1 cellular context compared by ENCODE assay signal in the genomic region with DNA sequence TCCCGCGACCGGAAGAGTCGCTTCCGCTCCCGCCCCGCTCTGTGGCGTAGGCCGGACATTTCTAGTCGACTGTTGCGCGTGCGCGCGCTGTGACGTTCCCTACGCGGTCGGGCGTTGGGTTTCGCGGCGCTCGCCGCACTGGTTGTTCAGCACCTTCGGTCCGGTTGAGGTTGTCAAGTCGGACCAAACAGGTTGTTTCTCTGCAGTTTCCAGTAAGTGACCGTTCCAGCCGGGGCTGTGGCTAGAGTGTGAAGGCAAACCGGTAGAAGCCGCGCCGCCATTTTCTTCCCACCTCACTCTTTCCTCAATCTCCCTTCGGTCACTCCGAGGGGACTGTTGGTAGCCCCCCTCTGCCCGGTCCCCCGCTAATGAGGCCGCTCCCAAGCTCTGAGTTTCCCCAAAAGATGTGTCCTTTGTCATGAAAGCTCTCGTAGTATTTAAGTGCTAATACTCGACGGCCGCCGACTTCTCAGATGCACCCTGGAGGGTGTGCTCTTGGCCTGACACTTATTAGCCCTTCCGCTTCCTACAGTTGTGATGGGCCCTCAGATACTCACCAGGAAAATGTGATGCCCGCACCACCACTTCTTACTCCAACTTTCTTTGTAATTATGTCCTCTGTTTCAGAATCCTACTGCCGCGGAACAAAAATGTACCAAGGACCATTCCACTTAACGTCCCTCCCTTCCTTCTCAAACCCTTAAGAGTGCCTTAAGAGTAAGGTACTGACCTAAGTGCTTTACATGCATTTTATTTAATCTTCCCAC.
TF ChIP-seq lines count a peak whose summit lies in the region.

No MANE protein-coding gene starts in this region.

TF ChIP-seq in K562, 482 proteins besides CTCF, POLR2A, EP300 and RAD21 (continued from another document and continues in another):
- TF ChIP-seq, protein P1, sequence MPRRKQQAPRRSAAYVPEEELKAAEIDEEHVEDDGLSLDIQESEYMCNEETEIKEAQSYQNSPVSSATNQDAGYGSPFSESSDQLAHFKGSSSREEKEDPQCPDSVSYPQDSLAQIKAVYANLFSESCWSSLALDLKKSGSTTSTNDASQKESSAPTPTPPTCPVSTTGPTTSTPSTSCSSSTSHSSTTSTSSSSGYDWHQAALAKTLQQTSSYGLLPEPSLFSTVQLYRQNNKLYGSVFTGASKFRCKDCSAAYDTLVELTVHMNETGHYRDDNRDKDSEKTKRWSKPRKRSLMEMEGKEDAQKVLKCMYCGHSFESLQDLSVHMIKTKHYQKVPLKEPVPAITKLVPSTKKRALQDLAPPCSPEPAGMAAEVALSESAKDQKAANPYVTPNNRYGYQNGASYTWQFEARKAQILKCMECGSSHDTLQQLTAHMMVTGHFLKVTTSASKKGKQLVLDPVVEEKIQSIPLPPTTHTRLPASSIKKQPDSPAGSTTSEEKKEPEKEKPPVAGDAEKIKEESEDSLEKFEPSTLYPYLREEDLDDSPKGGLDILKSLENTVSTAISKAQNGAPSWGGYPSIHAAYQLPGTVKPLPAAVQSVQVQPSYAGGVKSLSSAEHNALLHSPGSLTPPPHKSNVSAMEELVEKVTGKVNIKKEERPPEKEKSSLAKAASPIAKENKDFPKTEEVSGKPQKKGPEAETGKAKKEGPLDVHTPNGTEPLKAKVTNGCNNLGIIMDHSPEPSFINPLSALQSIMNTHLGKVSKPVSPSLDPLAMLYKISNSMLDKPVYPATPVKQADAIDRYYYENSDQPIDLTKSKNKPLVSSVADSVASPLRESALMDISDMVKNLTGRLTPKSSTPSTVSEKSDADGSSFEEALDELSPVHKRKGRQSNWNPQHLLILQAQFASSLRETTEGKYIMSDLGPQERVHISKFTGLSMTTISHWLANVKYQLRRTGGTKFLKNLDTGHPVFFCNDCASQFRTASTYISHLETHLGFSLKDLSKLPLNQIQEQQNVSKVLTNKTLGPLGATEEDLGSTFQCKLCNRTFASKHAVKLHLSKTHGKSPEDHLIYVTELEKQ (CRISPR knock-in tag; IDR thresholded peaks at IDR 0.05): no peak
- TF ChIP-seq, protein P2, sequence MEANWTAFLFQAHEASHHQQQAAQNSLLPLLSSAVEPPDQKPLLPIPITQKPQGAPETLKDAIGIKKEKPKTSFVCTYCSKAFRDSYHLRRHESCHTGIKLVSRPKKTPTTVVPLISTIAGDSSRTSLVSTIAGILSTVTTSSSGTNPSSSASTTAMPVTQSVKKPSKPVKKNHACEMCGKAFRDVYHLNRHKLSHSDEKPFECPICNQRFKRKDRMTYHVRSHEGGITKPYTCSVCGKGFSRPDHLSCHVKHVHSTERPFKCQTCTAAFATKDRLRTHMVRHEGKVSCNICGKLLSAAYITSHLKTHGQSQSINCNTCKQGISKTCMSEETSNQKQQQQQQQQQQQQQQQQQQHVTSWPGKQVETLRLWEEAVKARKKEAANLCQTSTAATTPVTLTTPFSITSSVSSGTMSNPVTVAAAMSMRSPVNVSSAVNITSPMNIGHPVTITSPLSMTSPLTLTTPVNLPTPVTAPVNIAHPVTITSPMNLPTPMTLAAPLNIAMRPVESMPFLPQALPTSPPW (CRISPR knock-in tag; IDR thresholded peaks at IDR 0.05): peak; percentile 73; the same call in 1 of the 2 replicates
- TF ChIP-seq, protein P3, sequence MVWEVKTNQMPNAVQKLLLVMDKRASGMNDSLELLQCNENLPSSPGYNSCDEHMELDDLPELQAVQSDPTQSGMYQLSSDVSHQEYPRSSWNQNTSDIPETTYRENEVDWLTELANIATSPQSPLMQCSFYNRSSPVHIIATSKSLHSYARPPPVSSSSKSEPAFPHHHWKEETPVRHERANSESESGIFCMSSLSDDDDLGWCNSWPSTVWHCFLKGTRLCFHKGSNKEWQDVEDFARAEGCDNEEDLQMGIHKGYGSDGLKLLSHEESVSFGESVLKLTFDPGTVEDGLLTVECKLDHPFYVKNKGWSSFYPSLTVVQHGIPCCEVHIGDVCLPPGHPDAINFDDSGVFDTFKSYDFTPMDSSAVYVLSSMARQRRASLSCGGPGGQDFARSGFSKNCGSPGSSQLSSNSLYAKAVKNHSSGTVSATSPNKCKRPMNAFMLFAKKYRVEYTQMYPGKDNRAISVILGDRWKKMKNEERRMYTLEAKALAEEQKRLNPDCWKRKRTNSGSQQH (CRISPR knock-in tag; IDR thresholded peaks at IDR 0.05): no peak
- TF ChIP-seq ZNF316 (IDR thresholded peaks at IDR 0.05): no peak
- TF ChIP-seq ZNF143 (CRISPR knock-in tag; IDR thresholded peaks at IDR 0.05): peak; percentile 59; the same call in 1 of the 2 replicates
- TF ChIP-seq, protein P4, sequence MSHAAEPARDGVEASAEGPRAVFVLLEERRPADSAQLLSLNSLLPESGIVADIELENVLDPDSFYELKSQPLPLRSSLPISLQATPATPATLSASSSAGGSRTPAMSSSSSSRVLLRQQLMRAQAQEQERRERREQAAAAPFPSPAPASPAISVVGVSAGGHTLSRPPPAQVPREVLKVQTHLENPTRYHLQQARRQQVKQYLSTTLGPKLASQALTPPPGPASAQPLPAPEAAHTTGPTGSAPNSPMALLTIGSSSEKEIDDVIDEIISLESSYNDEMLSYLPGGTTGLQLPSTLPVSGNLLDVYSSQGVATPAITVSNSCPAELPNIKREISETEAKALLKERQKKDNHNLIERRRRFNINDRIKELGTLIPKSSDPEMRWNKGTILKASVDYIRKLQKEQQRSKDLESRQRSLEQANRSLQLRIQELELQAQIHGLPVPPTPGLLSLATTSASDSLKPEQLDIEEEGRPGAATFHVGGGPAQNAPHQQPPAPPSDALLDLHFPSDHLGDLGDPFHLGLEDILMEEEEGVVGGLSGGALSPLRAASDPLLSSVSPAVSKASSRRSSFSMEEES (CRISPR knock-in tag; IDR thresholded peaks at IDR 0.05): 0 out of 2 replicates have a peak, but pooled peaks have one; percentile 1
- no peak for TF ChIP-seq STAT5B (CRISPR knock-in tag; IDR thresholded peaks at IDR 0.05)
- TF ChIP-seq, protein P5, sequence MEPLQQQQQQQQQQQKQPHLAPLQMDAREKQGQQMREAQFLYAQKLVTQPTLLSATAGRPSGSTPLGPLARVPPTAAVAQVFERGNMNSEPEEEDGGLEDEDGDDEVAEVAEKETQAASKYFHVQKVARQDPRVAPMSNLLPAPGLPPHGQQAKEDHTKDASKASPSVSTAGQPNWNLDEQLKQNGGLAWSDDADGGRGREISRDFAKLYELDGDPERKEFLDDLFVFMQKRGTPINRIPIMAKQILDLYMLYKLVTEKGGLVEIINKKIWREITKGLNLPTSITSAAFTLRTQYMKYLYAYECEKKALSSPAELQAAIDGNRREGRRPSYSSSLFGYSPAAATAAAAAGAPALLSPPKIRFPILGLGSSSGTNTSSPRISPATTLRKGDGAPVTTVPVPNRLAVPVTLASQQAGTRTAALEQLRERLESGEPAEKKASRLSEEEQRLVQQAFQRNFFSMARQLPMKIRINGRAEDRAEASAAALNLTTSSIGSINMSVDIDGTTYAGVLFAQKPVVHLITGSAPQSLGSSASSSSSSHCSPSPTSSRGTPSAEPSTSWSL (CRISPR knock-in tag; IDR thresholded peaks at IDR 0.05; ENCODE audit: borderline replicate concordance): no peak
- peak; percentile 77 for TF ChIP-seq MBD2 (IDR thresholded peaks at IDR 0.05; ENCODE audit: borderline replicate concordance, low read depth)
- peak; percentile 96 to 97 for TF ChIP-seq NRF1 (conservative IDR thresholded peaks at IDR 0.05 in 1 of 2, IDR thresholded peaks at IDR 0.05 in 1 of 2)
- peak; percentile 20; the same call in 1 of the 2 replicates for TF ChIP-seq ARID2 (IDR thresholded peaks at IDR 0.05)
- TF ChIP-seq, protein P6, sequence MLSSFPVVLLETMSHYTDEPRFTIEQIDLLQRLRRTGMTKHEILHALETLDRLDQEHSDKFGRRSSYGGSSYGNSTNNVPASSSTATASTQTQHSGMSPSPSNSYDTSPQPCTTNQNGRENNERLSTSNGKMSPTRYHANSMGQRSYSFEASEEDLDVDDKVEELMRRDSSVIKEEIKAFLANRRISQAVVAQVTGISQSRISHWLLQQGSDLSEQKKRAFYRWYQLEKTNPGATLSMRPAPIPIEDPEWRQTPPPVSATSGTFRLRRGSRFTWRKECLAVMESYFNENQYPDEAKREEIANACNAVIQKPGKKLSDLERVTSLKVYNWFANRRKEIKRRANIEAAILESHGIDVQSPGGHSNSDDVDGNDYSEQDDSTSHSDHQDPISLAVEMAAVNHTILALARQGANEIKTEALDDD (IDR thresholded peaks at IDR 0.05): no peak
- no peak for TF ChIP-seq RCOR1 (IDR thresholded peaks at IDR 0.05; ENCODE audit: borderline replicate concordance in 1 of 2, low read depth in 2 of 2, low read length in 2 of 2)
- TF ChIP-seq ZFP30 (CRISPR knock-in tag; IDR thresholded peaks at IDR 0.05; ENCODE audit: borderline replicate concordance): no peak
- no peak for TF ChIP-seq ZNF124 (CRISPR knock-in tag; IDR thresholded peaks at IDR 0.05)
- TF ChIP-seq POLR2H (tag; IDR thresholded peaks at IDR 0.05; ENCODE audit: low read depth): peak; percentile 95
- no peak for TF ChIP-seq RAD51 (IDR thresholded peaks at IDR 0.05; ENCODE audit: borderline replicate concordance, low read depth)
- TF ChIP-seq FOXK1 (CRISPR knock-in tag; IDR thresholded peaks at IDR 0.05; ENCODE audit: borderline replicate concordance): peak; percentile 87
- TF ChIP-seq ZBED1 (IDR thresholded peaks at IDR 0.05): peak; percentile 31; the same call in 1 of the 2 replicates
- no peak for TF ChIP-seq U2AF1 (optimal IDR thresholded peaks at IDR 0.05; ENCODE audit: low read depth, low read length)
- TF ChIP-seq PTTG1 (tag; IDR thresholded peaks at IDR 0.05; ENCODE audit: low read depth): no peak
- no peak for TF ChIP-seq SREBF1 (IDR thresholded peaks at IDR 0.05; ENCODE audit: borderline replicate concordance, low read depth, low read length)
- peak; percentile 64 for TF ChIP-seq CCNT2 (IDR thresholded peaks at IDR 0.05; ENCODE audit: borderline replicate concordance, extremely low read depth, insufficient read length, low read depth, low read length)
- peak; percentile 46; the same call in 1 of the 2 replicates for TF ChIP-seq RB1 (IDR thresholded peaks at IDR 0.05; ENCODE audit: low read depth)
- TF ChIP-seq RFX7 (CRISPR knock-in tag; IDR thresholded peaks at IDR 0.05): no peak
- no peak for TF ChIP-seq TCF7L2 (IDR thresholded peaks at IDR 0.05; ENCODE audit: low read depth, low read length)
- TF ChIP-seq ZNF408 (CRISPR knock-in tag; IDR thresholded peaks at IDR 0.05; ENCODE audit: low read depth): no peak
- TF ChIP-seq, protein P7, sequence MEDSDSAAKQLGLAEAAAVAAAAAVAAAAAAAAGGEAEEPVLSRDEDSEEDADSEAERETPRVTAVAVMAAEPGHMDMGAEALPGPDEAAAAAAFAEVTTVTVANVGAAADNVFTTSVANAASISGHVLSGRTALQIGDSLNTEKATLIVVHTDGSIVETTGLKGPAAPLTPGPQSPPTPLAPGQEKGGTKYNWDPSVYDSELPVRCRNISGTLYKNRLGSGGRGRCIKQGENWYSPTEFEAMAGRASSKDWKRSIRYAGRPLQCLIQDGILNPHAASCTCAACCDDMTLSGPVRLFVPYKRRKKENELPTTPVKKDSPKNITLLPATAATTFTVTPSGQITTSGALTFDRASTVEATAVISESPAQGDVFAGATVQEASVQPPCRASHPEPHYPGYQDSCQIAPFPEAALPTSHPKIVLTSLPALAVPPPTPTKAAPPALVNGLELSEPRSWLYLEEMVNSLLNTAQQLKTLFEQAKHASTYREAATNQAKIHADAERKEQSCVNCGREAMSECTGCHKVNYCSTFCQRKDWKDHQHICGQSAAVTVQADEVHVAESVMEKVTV (CRISPR knock-in tag; IDR thresholded peaks at IDR 0.05): no peak
- TF ChIP-seq BACH1 (tag; IDR thresholded peaks at IDR 0.05): no peak
- TF ChIP-seq, protein P8, sequence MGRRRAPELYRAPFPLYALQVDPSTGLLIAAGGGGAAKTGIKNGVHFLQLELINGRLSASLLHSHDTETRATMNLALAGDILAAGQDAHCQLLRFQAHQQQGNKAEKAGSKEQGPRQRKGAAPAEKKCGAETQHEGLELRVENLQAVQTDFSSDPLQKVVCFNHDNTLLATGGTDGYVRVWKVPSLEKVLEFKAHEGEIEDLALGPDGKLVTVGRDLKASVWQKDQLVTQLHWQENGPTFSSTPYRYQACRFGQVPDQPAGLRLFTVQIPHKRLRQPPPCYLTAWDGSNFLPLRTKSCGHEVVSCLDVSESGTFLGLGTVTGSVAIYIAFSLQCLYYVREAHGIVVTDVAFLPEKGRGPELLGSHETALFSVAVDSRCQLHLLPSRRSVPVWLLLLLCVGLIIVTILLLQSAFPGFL (CRISPR knock-in tag; IDR thresholded peaks at IDR 0.05): 0 out of 2 replicates have a peak, but pooled peaks have one; percentile 88
- peak in 1 of 2 experiments; percentile 89; a peak in 1 of 3 replicates for TF ChIP-seq CBX3 (IDR thresholded peaks at IDR 0.05; ENCODE audit: borderline replicate concordance in 1 of 2, low read length in 2 of 2)
- 0 out of 2 replicates have a peak, but pooled peaks have one; percentile 77 for TF ChIP-seq LARP7 (IDR thresholded peaks at IDR 0.05)
- TF ChIP-seq KAT7 (CRISPR knock-in tag; IDR thresholded peaks at IDR 0.05; ENCODE audit: borderline replicate concordance): peak; percentile 97
- peak; percentile 57; the same call in 1 of the 2 replicates for TF ChIP-seq ESRRA (IDR thresholded peaks at IDR 0.05; ENCODE audit: borderline replicate concordance, low read depth)
- peak; percentile 47; the same call in 1 of the 2 replicates for TF ChIP-seq KLF13 (tag; IDR thresholded peaks at IDR 0.05; ENCODE audit: borderline replicate concordance, low read depth)
- TF ChIP-seq, protein P9, sequence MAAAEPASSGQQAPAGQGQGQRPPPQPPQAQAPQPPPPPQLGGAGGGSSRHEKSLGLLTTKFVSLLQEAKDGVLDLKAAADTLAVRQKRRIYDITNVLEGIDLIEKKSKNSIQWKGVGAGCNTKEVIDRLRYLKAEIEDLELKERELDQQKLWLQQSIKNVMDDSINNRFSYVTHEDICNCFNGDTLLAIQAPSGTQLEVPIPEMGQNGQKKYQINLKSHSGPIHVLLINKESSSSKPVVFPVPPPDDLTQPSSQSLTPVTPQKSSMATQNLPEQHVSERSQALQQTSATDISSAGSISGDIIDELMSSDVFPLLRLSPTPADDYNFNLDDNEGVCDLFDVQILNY (CRISPR knock-in tag; IDR thresholded peaks at IDR 0.05): no peak
- TF ChIP-seq POLR2B (IDR thresholded peaks at IDR 0.05; ENCODE audit: low read depth, partially characterized antibody): peak; percentile 99
- peak; percentile 70 for TF ChIP-seq SMAD4 (CRISPR knock-in tag; conservative IDR thresholded peaks at IDR 0.05)
- no peak for TF ChIP-seq ZNF146 (CRISPR knock-in tag; IDR thresholded peaks at IDR 0.05; ENCODE audit: unreplicated experiment)
- no peak for TF ChIP-seq HDAC6 (IDR thresholded peaks at IDR 0.05; ENCODE audit: low read depth, low read length)
- TF ChIP-seq, protein P10, sequence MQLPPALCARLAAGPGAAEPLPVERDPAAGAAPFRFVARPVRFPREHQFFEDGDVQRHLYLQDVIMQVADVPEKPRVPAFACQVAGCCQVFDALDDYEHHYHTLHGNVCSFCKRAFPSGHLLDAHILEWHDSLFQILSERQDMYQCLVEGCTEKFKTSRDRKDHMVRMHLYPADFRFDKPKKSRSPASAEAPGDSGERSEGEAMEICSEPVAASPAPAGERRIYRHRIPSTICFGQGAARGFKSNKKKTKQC (CRISPR knock-in tag; IDR thresholded peaks at IDR 0.05): peak; percentile 87
- no peak; the same call in 1 of the 2 replicates for TF ChIP-seq ZNF766 (CRISPR knock-in tag; conservative IDR thresholded peaks at IDR 0.05)
- TF ChIP-seq TOE1 (IDR thresholded peaks at IDR 0.05; ENCODE audit: borderline replicate concordance): no peak
- TF ChIP-seq TOE1 (CRISPR knock-in tag; IDR thresholded peaks at IDR 0.05; ENCODE audit: borderline replicate concordance, low read depth): no peak
- peak; percentile 88 for TF ChIP-seq EP400 (IDR thresholded peaks at IDR 0.05)
- TF ChIP-seq CBX5 (IDR thresholded peaks at IDR 0.05; ENCODE audit: borderline replicate concordance, low read depth): no peak
- TF ChIP-seq ZNF507 (tag; conservative IDR thresholded peaks at IDR 0.05): no peak
- TF ChIP-seq KLF6 (CRISPR knock-in tag; IDR thresholded peaks at IDR 0.05; ENCODE audit: borderline replicate concordance): peak; percentile 71; the same call in 1 of the 2 replicates
- TF ChIP-seq MAZ (CRISPR knock-in tag; conservative IDR thresholded peaks at IDR 0.05 in 1 of 2, IDR thresholded peaks at IDR 0.05 in 1 of 2): peak; percentile 58 to 88
